27 cellular contexts compared by ENCODE assay signal in the genomic region with DNA sequence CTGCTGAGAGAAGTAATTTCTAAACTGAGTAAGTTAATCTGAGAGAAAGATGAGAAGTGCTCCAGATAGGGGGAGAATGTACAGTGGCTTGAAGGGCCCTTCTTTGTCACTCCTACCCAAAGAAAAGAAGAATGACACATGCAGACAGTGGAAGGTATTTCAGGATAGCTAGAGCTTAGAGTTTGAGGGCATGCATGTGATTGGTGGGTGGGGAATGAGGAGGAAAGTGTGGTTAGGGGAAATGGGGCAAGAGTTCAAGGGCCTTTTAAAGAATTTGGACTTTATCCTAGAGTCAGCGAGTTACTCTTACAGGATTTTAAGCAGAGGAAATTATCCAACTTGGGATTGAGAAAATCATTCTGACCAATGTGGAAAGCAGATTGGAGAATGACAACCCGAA.
"Had no signal": no experiment of that assay in that cellular context is flagged by ENCODE, and none has a peak within 500 bp of the region (broad histone marks: within the 10 kb centered on the region; RNA-seq: fewer than 3 reads in every experiment).

No MANE protein-coding gene starts in this region.

- H3K27ac ChIP-seq: ascending aorta, heart right ventricle, neutrophil, ovary, prostate gland, right atrium auricular region, testis, transverse colon, VCaP had no signal

- H3K27me3 ChIP-seq: ascending aorta, heart right ventricle, neutrophil, ovary, right atrium auricular region, testis, transverse colon had no signal

- ATAC-seq: activated naive CD4-positive, alpha-beta T cell treated with anti-CD3 and anti-CD28 coated beads, Interleukin-2, amount 50 U/mL, for 72 hours; activated T-cell treated with anti-CD3 and anti-CD28 coated beads, Interleukin-2, amount 50 U/mL, for 72 hours; esophagus mucosa; heart right ventricle; left lobe of liver had no signal

- DNase-seq: activated CD4-positive, alpha-beta T cell treated with anti-CD3 and anti-CD28 coated beads for 4 hours; activated CD4-positive, alpha-beta T cell treated with anti-CD3 and anti-CD28 coated beads, Interleukin-2, amount 50 U/mL, for 4 hours; activated naive CD4-positive, alpha-beta T cell; activated T-cell treated with anti-CD3 and anti-CD28 coated beads for 4 hours; activated T-cell treated with anti-CD3 and anti-CD28 coated beads, Interleukin-2, amount 50 U/mL, for 72 hours; caudate nucleus; endodermal cell; foreskin melanocyte; heart right ventricle; kidney glomerular epithelial cell; mammary epithelial cell; naive B cell; nephron progenitor cell; ovary; stimulated activated CD4-positive, alpha-beta T cell treated with anti-CD3 and anti-CD28 coated beads, Interleukin-2, amount 100 ng/mL, for 48 hours; stimulated activated naive CD4-positive, alpha-beta T cell treated with Interleukin-2 at 50 U/mL for 16 hours; T-helper 1 cell; testis; transverse colon had no signal

- H3K4me1 ChIP-seq: ascending aorta, heart right ventricle, prostate gland, right atrium auricular region, testis, transverse colon had no signal

- H3K36me3 ChIP-seq: ascending aorta, ovary, prostate gland, right atrium auricular region, transverse colon had no signal

- H3K9me3 ChIP-seq: ascending aorta, heart right ventricle, neutrophil, ovary, prostate gland, right atrium auricular region, testis, transverse colon had no signal

- H3K4me3 ChIP-seq: ascending aorta, heart right ventricle, ovary, prostate gland, right atrium auricular region, testis, transverse colon had no signal
